Comparison of ENCODE assay signal across 22 cellular contexts in genomic region chr2:137405496-137405895, GRCh38.
DNase-seq lines count a peak whose midpoint lies in the region; ATAC-seq and TF ChIP-seq lines count a peak whose summit lies in the region.
"Had no signal": no experiment of that assay in that cellular context is flagged by ENCODE, and none has a peak within 500 bp of the region (broad histone marks: within the 10 kb centered on the region; RNA-seq: fewer than 3 reads in every experiment).

No MANE protein-coding gene starts in this region.

- H3K36me3 ChIP-seq in neuronal stem cell (replicated peaks in 1 of 2; ENCODE audit: control insufficient read depth in 2 of 2, insufficient read depth in 2 of 2, low read length in 2 of 2), result no peaks in the 10 kb centered on the region
- no peaks in the 10 kb centered on the region for H3K36me3 ChIP-seq in effector memory CD4-positive, alpha-beta T cell (ENCODE audit: control insufficient read depth, insufficient read depth, low read length)
- H3K36me3 ChIP-seq: BE2C, BLaER1 had no signal

- peak overlapping the region; percentile 94 for H3K14ac ChIP-seq in neuronal stem cell (ENCODE audit: low read length)

- no peak overlapping the region for H2AK5ac ChIP-seq in neuronal stem cell (ENCODE audit: low read depth, low read length)

- H3K4me2 ChIP-seq in neuronal stem cell (ENCODE audit: insufficient read depth, low read length, poor library complexity, severe bottlenecking), result no peak overlapping the region
- H3K4me2 ChIP-seq: BLaER1 had no signal

- no peak overlapping the region for H3K18ac ChIP-seq in neuronal stem cell (ENCODE audit: low read length)

- peaks cover 0 to 2% of the 10 kb centered on the region in 2 donors for H3K9me3 ChIP-seq in neuronal stem cell (replicated peaks in 1 of 2; ENCODE audit: control insufficient read depth in 2 of 2, insufficient read depth in 1 of 2, low read depth in 1 of 2, low read length in 2 of 2)
- H3K9me3 ChIP-seq in effector memory CD4-positive, alpha-beta T cell (ENCODE audit: control insufficient read depth, low read length), result no peaks in the 10 kb centered on the region
- H3K9me3 ChIP-seq: BE2C had no signal

- no peak overlapping the region for H2BK120ac ChIP-seq in neuronal stem cell (ENCODE audit: low read depth, low read length)

- ATAC-seq in foreskin keratinocyte (peak; percentile 24), GM21367 (IDR thresholded peaks at IDR 0.05; ENCODE audit: unreplicated experiment) (no peak)
- ATAC-seq: GM12878 had no signal

- no peak overlapping the region for H3K9ac ChIP-seq in neuronal stem cell (ENCODE audit: low read depth, low read length, poor library complexity)
- H3K9ac ChIP-seq: BLaER1 had no signal

- H3K27me3 ChIP-seq in foreskin keratinocyte (no peaks in the 10 kb centered on the region), neuronal stem cell (ENCODE audit: control insufficient read depth in 3 of 3, insufficient read depth in 3 of 3, low read depth in 1 of 3, low read length in 3 of 3) (no peaks in the 10 kb centered on the region)
- H3K27me3 ChIP-seq in effector memory CD4-positive, alpha-beta T cell (replicated peaks; ENCODE audit: control insufficient read depth, insufficient read depth, low read length, poor library complexity, severe bottlenecking), result no peaks in the 10 kb centered on the region
- H3K27me3 ChIP-seq: BE2C, BLaER1 had no signal

- no peak overlapping the region for H2BK12ac ChIP-seq in neuronal stem cell (ENCODE audit: low read length)

- no peaks in the 10 kb centered on the region for H3K79me1 ChIP-seq in neuronal stem cell (ENCODE audit: low read depth, low read length)

- no peak overlapping the region for H2AFZ ChIP-seq in neuronal stem cell (ENCODE audit: low read length)

- H3K4me1 ChIP-seq in foreskin keratinocyte (no peaks in the 10 kb centered on the region), neuronal stem cell (ENCODE audit: control insufficient read depth in 2 of 2, insufficient read depth in 1 of 2, low read depth in 1 of 2, low read length in 2 of 2) (no peaks in the 10 kb centered on the region)
- no peaks in the 10 kb centered on the region for H3K4me1 ChIP-seq in effector memory CD4-positive, alpha-beta T cell (ENCODE audit: control insufficient read depth, insufficient read depth, low read length, poor library complexity, severe bottlenecking)
- H3K4me1 ChIP-seq: BE2C, BLaER1 had no signal

- no peak overlapping the region for H3K4ac ChIP-seq in neuronal stem cell (ENCODE audit: low read length)

- no peak overlapping the region for H3K23ac ChIP-seq in neuronal stem cell (ENCODE audit: low read depth, low read length, poor library complexity)

- no peak overlapping the region for H3K4me3 ChIP-seq in neuronal stem cell (ENCODE audit: low read length in 2 of 2)
- H3K4me3 ChIP-seq in effector memory CD4-positive, alpha-beta T cell (ENCODE audit: insufficient read depth, low read depth, low read length, poor library complexity, severe bottlenecking), result no peak overlapping the region
- H3K4me3 ChIP-seq: BLaER1, GM12878 had no signal

- H4K91ac ChIP-seq in neuronal stem cell (ENCODE audit: low read depth, low read length, poor library complexity), result no peak overlapping the region

- WGBS in neuronal stem cell (ENCODE audit: extremely low coverage in 2 of 2, insufficient read length in 2 of 2, insufficient replicate concordance in 1 of 2), 2 donors, result no CpG with 5 or more reads among the region's 7 CpGs

- H3K27ac ChIP-seq in foreskin keratinocyte, result no peak overlapping the region
- no peak overlapping the region for H3K27ac ChIP-seq in neuronal stem cell (replicated peaks; ENCODE audit: low read length)
- H3K27ac ChIP-seq in effector memory CD4-positive, alpha-beta T cell (ENCODE audit: insufficient read depth, low read length, poor library complexity, severe bottlenecking), result no peak overlapping the region
- H3K27ac ChIP-seq: BLaER1 had no signal

- no peak for DNase-seq in foreskin keratinocyte
- no peak for DNase-seq in neuronal stem cell (ENCODE audit: low spot score)
- no peak for DNase-seq in NCI-H774 (lab: John Stamatoyannopoulos, UW)
- DNase-seq in effector memory CD4-positive, alpha-beta T cell, result no peak
- DNase-seq: 8988T; ACHN; BE2C; C1 segment of cervical spinal cord; CD4-positive, alpha-beta memory T cell; CD4-positive, CD25-positive, alpha-beta regulatory T cell; CD8-positive, alpha-beta memory T cell; COR-L47; DMS 273 treated with DMSO at 0.1 percent for 48 hours; DMS153; DMS53; DMS79; DND-41; EL; GDM1 had no signal

- H2BK5ac ChIP-seq in neuronal stem cell (ENCODE audit: low read length), result no peak overlapping the region

- no peak overlapping the region for H2BK15ac ChIP-seq in neuronal stem cell (ENCODE audit: low read length)

- no peak overlapping the region for H4K8ac ChIP-seq in neuronal stem cell (ENCODE audit: low read depth, low read length)

- no peak for TF ChIP-seq CTCF in foreskin keratinocyte (conservative IDR thresholded peaks at IDR 0.05)
